9 cellular contexts compared by ENCODE assay signal in genomic region chr5:81302596-81302995, GRCh38. TPM values are rescaled to one million over a fixed set of nuclear protein-coding genes. Genes with fewer than 3 reads are reported as not detected.
DNase-seq lines count a peak whose midpoint lies in the region; ATAC-seq and TF ChIP-seq lines count a peak whose summit lies in the region.
"Had no signal": no experiment of that assay in that cellular context is flagged by ENCODE, and none has a peak within 500 bp of the region (broad histone marks: within the 10 kb centered on the region; RNA-seq: fewer than 3 reads in every experiment).

No MANE protein-coding gene starts in this region.

- H3K27me3 Mint-ChIP-seq in progenitor cell of endocrine pancreas = no peaks in the 10 kb centered on the region

- no peaks in the 10 kb centered on the region for H3K9me3 ChIP-seq in RWPE2 (ENCODE audit: severe bottlenecking)

- no peak for TF ChIP-seq CTCF in RWPE2 (IDR thresholded peaks at IDR 0.05; ENCODE audit: poor library complexity, severe bottlenecking)
- no peak for TF ChIP-seq CTCF in epithelial cell of esophagus (IDR thresholded peaks at IDR 0.05; ENCODE audit: insufficient read depth, low read depth, low read length, missing control alignments)
- no peak for TF ChIP-seq CTCF in progenitor cell of endocrine pancreas (IDR thresholded peaks at IDR 0.05; ENCODE audit: unreplicated experiment)

- H3K4me1 ChIP-seq in RWPE2 (ENCODE audit: insufficient read depth, poor library complexity, severe bottlenecking) = peaks cover 23% of the 10 kb centered on the region

- no peak for ATAC-seq in RWPE2 (ENCODE audit: low read depth)

- H3K4me3 ChIP-seq in RWPE2 (ENCODE audit: severe bottlenecking) = peak overlapping the region; percentile 93
- H3K4me3 ChIP-seq in epithelial cell of esophagus (ENCODE audit: low read length) = peak overlapping the region; percentile 89

- peaks cover 15% of the 10 kb centered on the region for H3K4me1 Mint-ChIP-seq in progenitor cell of endocrine pancreas (ENCODE audit: low read depth)

- peak overlapping the region; percentile 90 for H3K4me3 Mint-ChIP-seq in progenitor cell of endocrine pancreas (ENCODE audit: low read depth)

- peaks cover 1% of the 10 kb centered on the region for H3K36me3 Mint-ChIP-seq in progenitor cell of endocrine pancreas (ENCODE audit: insufficient read depth)

- no peaks in the 10 kb centered on the region for H3K27me3 ChIP-seq in RWPE2 (ENCODE audit: insufficient read depth, poor library complexity, severe bottlenecking)

- DNase-seq in ELR (ENCODE audit: low read depth) (peak; percentile 67), RWPE2 (ENCODE audit: low spot score) (no peak), epithelial cell of esophagus (ENCODE audit: low read depth) (no peak), progenitor cell of endocrine pancreas (ENCODE audit: low spot score, unreplicated experiment) (no peak), NCI-H128 (lab: John Stamatoyannopoulos, UW; ENCODE audit: unreplicated experiment) (no peak), head of caudate nucleus (no peak), AG20443 (ENCODE audit: low spot score) (no peak), pons (ENCODE audit: low spot score) (no peak)
- DNase-seq: activated CD4-positive, alpha-beta T cell treated with anti-CD3 and anti-CD28 coated beads for 4 hours had no signal

- H3K27ac Mint-ChIP-seq in progenitor cell of endocrine pancreas = no peak overlapping the region

- H3K36me3 ChIP-seq in RWPE2 (ENCODE audit: low read depth) = peaks cover 49% of the 10 kb centered on the region

- H3K9me3 Mint-ChIP-seq in progenitor cell of endocrine pancreas (ENCODE audit: low read depth) = no peaks in the 10 kb centered on the region

- intact Hi-C loops in head of caudate nucleus (cut with DNase I) = no loop called here

- H3K27ac ChIP-seq in RWPE2 (ENCODE audit: poor library complexity, severe bottlenecking) = no peak overlapping the region

RNA-seq across cellular contexts. Expression of gene ZCCHC9, which starts 1.2 kb away (rescaled TPM):
- total RNA-seq in progenitor cell of endocrine pancreas = 30.6 and 37.1 TPM in 2 replicates
